In the genomic region with DNA sequence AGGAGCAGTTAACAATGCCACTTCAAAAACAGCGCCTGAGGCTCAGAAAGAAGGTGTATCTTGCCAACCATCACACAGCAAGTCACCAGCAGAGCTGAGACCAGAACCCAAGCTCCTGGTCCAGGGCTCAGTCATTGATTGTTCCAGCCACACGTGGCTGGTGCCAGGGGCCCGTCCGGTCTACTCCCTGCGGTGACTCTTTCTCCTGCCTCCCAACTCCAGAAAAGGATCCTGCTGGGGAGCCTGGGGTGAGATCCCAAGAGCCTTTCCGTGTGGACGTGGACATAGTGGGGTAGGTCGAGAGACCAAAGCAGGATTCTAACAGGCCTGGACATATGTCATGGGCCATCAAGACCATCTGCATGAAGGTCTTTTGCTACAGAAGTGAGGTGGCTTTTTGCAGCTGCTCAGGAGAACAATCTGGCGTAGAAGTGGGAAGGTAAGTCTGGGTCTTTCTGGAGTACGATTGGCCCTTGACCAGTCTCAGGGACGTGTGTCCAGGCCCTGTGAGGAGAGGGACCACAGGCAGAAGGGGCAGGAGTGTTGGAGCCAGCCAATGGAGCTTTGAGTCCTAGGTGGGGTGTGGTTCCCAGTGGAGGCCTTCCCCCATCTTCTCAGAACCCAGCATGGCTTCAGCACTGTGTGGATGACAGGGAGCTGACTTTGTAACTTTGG, we compare ENCODE assay signal across 1 cellular context.
TF ChIP-seq lines count a peak whose summit lies in the region.

No MANE protein-coding gene starts in this region.

TF ChIP-seq in HEK293, 187 proteins besides CTCF, POLR2A, EP300 and RAD21 (continued from another document):
- TF ChIP-seq, protein P1, sequence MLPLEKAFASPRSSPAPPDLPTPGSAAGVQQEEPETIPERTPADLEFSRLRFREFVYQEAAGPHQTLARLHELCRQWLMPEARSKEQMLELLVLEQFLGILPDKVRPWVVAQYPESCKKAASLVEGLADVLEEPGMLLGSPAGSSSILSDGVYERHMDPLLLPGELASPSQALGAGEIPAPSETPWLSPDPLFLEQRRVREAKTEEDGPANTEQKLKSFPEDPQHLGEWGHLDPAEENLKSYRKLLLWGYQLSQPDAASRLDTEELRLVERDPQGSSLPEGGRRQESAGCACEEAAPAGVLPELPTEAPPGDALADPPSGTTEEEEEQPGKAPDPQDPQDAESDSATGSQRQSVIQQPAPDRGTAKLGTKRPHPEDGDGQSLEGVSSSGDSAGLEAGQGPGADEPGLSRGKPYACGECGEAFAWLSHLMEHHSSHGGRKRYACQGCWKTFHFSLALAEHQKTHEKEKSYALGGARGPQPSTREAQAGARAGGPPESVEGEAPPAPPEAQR (tag by site-specific recombination; IDR thresholded peaks at IDR 0.05), result no peak
- no peak for TF ChIP-seq ZBTB21 (tag by site-specific recombination; IDR thresholded peaks at IDR 0.05)
